Comparison of ENCODE assay signal across 15 cellular contexts in genomic region chr20:4730782-4731181, GRCh38. TPM values are rescaled to one million over a fixed set of nuclear protein-coding genes. Genes with fewer than 3 reads are reported as not detected.
DNase-seq lines count a peak whose midpoint lies in the region; ATAC-seq, FAIRE-seq and TF ChIP-seq lines count a peak whose summit lies in the region.
"Had no signal": no experiment of that assay in that cellular context is flagged by ENCODE, and none has a peak within 500 bp of the region (broad histone marks: within the 10 kb centered on the region; RNA-seq: fewer than 3 reads in every experiment).

No MANE protein-coding gene starts in this region.

- TF ChIP-seq RAD21 in A549 (conservative IDR thresholded peaks at IDR 0.05 in 1 of 2, IDR thresholded peaks at IDR 0.05 in 1 of 2): no peak

- intact Hi-C loops in vagina (cut with DNase I): no loop called here

- no peak overlapping the region for H3K4me2 ChIP-seq in A549
- H3K4me2 ChIP-seq: BLaER1 had no signal

- CTCF ChIA-PET in A549 (lab: Yijun Ruan, JAX): interaction anchor here (2.3 to 11.8 kb wide), 4 partner anchors 8 to 122 kb away, joined by 7 to 132 read pairs (median 16); partner anchors contain the start of gene PRND

- no peak for TF ChIP-seq POLR2A in A549 (IDR thresholded peaks at IDR 0.05; ENCODE audit: low read length)
- no peak for TF ChIP-seq POLR2A in vagina (IDR thresholded peaks at IDR 0.05)

- no peak for TF ChIP-seq EP300 in A549 (IDR thresholded peaks at IDR 0.05)

- H3K36me3 ChIP-seq in H7 (replicated peaks; ENCODE audit: control insufficient read depth, insufficient read depth, low read length): no peaks in the 10 kb centered on the region
- H3K36me3 ChIP-seq in vagina: no peaks in the 10 kb centered on the region
- H3K36me3 ChIP-seq: BLaER1 had no signal

- FAIRE-seq in A549 (lab: Jason Lieb, UNC): no peak

- 27% methylated on average over 6 of the region's 6 CpGs for WGBS in A549 (ENCODE audit: missing lambda C conversion rate)

- no peak for DNase-seq in A549 (ENCODE audit: low read depth in 1 of 2, low spot score in 1 of 2)
- DNase-seq in H7: peak; percentile 64
- DNase-seq in NCI-H69 (lab: John Stamatoyannopoulos, UW): peak; percentile 77
- DNase-seq in epithelial cell of esophagus (ENCODE audit: low read depth): peak; percentile 28
- DNase-seq in T1000 (lab: John Stamatoyannopoulos, UW): no peak
- DNase-seq in vagina (ENCODE audit: extremely low spot score in 2 of 2): no peak
- DNase-seq: activated B cell treated with CpG ODN at 0.5 μM for 24 hours; activated T-cell treated with anti-CD3 and anti-CD28 coated beads, Interleukin-2, amount 50 U/mL, for 4 hours; amniotic stem cell; kidney glomerular epithelial cell; naive B cell; NCI-H510A had no signal

- H3K9me3 ChIP-seq in A549 (no peaks in the 10 kb centered on the region), vagina (no peaks in the 10 kb centered on the region)
- H3K9me3 ChIP-seq: BLaER1 had no signal

- H3K4me3 ChIP-seq in A549: no peak overlapping the region
- H3K4me3 ChIP-seq in H7 (ENCODE audit: insufficient read depth, low read depth, low read length): no peak overlapping the region
- no peak overlapping the region for H3K4me3 ChIP-seq in epithelial cell of esophagus (ENCODE audit: low read length)
- no peak overlapping the region for H3K4me3 ChIP-seq in vagina
- H3K4me3 ChIP-seq: BLaER1 had no signal

- POLR2A ChIA-PET in A549 (lab: Yijun Ruan, JAX): no interaction called here

- H3K27ac ChIP-seq in A549 (no peak overlapping the region), vagina (no peak overlapping the region)
- H3K27ac ChIP-seq: BLaER1 had no signal

- no peak for ATAC-seq in A549
- no peak for ATAC-seq in GM19467 (IDR thresholded peaks at IDR 0.05; ENCODE audit: unreplicated experiment)
- ATAC-seq in HG02642 (IDR thresholded peaks at IDR 0.05; ENCODE audit: poor library complexity, unreplicated experiment): no peak
- ATAC-seq: activated T-cell treated with anti-CD3 and anti-CD28 coated beads, Interleukin-2, amount 50 U/mL, for 4 hours had no signal

- no peak for TF ChIP-seq CTCF in A549 (IDR thresholded peaks at IDR 0.05)
- TF ChIP-seq CTCF in epithelial cell of esophagus (IDR thresholded peaks at IDR 0.05; ENCODE audit: insufficient read depth, low read depth, low read length, missing control alignments): no peak
- no peak for TF ChIP-seq CTCF in vagina (IDR thresholded peaks at IDR 0.05)

- H3K4me1 ChIP-seq in A549: peaks cover 6% of the 10 kb centered on the region; the same call in 1 of the 3 replicates
- H3K4me1 ChIP-seq in vagina: peaks cover 16% of the 10 kb centered on the region

- H3K27me3 ChIP-seq in H7 (ENCODE audit: control insufficient read depth, insufficient read depth, low read length): no peaks in the 10 kb centered on the region
- no peaks in the 10 kb centered on the region for H3K27me3 ChIP-seq in vagina
- H3K27me3 ChIP-seq: BLaER1 had no signal

TF ChIP-seq in A549, 52 proteins besides CTCF, POLR2A, EP300 and RAD21:
- TF ChIP-seq HOXB5 (CRISPR knock-in tag; IDR thresholded peaks at IDR 0.05): no peak
- TF ChIP-seq GATA3 (IDR thresholded peaks at IDR 0.05; ENCODE audit: borderline replicate concordance): no peak
- TF ChIP-seq, protein P1, sequence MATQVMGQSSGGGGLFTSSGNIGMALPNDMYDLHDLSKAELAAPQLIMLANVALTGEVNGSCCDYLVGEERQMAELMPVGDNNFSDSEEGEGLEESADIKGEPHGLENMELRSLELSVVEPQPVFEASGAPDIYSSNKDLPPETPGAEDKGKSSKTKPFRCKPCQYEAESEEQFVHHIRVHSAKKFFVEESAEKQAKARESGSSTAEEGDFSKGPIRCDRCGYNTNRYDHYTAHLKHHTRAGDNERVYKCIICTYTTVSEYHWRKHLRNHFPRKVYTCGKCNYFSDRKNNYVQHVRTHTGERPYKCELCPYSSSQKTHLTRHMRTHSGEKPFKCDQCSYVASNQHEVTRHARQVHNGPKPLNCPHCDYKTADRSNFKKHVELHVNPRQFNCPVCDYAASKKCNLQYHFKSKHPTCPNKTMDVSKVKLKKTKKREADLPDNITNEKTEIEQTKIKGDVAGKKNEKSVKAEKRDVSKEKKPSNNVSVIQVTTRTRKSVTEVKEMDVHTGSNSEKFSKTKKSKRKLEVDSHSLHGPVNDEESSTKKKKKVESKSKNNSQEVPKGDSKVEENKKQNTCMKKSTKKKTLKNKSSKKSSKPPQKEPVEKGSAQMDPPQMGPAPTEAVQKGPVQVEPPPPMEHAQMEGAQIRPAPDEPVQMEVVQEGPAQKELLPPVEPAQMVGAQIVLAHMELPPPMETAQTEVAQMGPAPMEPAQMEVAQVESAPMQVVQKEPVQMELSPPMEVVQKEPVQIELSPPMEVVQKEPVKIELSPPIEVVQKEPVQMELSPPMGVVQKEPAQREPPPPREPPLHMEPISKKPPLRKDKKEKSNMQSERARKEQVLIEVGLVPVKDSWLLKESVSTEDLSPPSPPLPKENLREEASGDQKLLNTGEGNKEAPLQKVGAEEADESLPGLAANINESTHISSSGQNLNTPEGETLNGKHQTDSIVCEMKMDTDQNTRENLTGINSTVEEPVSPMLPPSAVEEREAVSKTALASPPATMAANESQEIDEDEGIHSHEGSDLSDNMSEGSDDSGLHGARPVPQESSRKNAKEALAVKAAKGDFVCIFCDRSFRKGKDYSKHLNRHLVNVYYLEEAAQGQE (IDR thresholded peaks at IDR 0.05): peak; percentile 83

RNA-seq across cellular contexts. Expression of gene PRND, which starts 9.1 kb away (rescaled TPM):
- polyA plus RNA-seq in A549 (2011; rRNA removed) (not detected in 2 replicates), A549 (2017; fragmentation: RNase III; extraction: RNeasy Plus Mini Kit Qiagen cat#74134 plus additional on column Dnase treatment) (not detected in 3 replicates)
- not detected in 2 replicates for polyA plus RNA-seq in A549 (2012; cell fraction: cytosol; rRNA removed)
- not detected in 2 replicates for polyA plus RNA-seq in A549 (2012; cell fraction: nucleus; rRNA removed)
- not detected in 2 replicates for polyA minus RNA-seq in A549 (2011; rRNA and poly(A)+ RNA removed)
- total RNA-seq in H7 (2014; rRNA removed; shearing (Covaris generic)): 0.21 TPM in 1 of 2 replicates, not detected in the other
- total RNA-seq in vagina: not detected
- total RNA-seq: activated B cell treated with CpG ODN at 0.5 μM for 24 hours; activated T-cell treated with anti-CD3 and anti-CD28 coated beads, Interleukin-2, amount 50 U/mL, for 4 hours had no signal

RNA-seq across cellular contexts. Expression of gene PRNP, which starts 44.5 kb away (rescaled TPM):
- polyA plus RNA-seq in A549 (2011; rRNA removed) (247 and 269 TPM in 2 replicates), A549 (2017; fragmentation: RNase III; extraction: RNeasy Plus Mini Kit Qiagen cat#74134 plus additional on column Dnase treatment) (149 to 153 TPM (median 151 TPM) in 3 replicates)
- polyA plus RNA-seq in A549 (2012; cell fraction: cytosol; rRNA removed): 238 and 294 TPM in 2 replicates
- polyA plus RNA-seq in A549 (2012; cell fraction: nucleus; rRNA removed): 167 and 260 TPM in 2 replicates
- 293 and 405 TPM in 2 replicates for polyA minus RNA-seq in A549 (2011; rRNA and poly(A)+ RNA removed)
- 29.6 and 34.2 TPM in 2 replicates for total RNA-seq in H7 (2014; rRNA removed; shearing (Covaris generic))
- 130 TPM for total RNA-seq in vagina

Comparison
In these comparisons a context has a peak if more than half of its experiments do, and no peak if none do; other contexts are left out.
1. DNase-seq: peak in H7 (single experiment), NCI-H69 (single experiment) and epithelial cell of esophagus (single experiment); none in A549 (0 of 2), T1000 (single experiment) and vagina (0 of 2).